In the genomic region with DNA sequence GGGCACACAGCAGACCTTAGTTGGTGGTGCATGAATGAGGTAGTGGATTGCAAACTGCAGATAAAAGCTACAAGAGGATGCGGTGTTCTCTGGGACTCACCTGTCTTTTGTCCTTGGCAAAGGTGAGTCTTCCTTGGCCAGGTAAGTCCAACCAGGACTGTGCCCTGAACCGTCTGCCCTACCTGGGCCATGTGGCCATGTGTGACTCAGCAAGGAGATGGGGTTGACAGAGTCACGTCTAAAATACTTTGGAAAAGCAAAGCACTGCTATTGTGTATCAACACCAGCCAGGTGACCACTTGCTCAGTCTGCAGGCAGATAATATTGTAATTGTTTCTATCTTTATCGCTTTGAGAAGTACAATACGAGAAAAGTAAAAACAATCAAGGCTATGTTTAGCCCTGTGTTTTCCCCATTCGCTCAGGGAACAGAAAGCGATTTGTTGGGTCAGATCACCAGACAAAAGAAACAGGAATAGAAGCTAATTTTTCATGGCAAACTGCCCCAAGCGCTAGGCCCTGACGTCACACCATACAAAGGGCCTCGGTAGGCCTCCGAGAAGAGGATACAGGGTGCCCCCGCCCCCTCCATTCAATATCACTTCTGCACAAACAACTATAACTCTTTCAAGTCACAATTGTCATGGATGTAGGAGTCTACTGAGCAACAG, we compare ENCODE assay signal across 12 cellular contexts. TPM values are rescaled to one million over a fixed set of nuclear protein-coding genes. Genes with fewer than 3 reads are reported as not detected.
DNase-seq lines count a peak whose midpoint lies in the region; ATAC-seq and TF ChIP-seq lines count a peak whose summit lies in the region.
"Had no signal": no experiment of that assay in that cellular context is flagged by ENCODE, and none has a peak within 500 bp of the region (broad histone marks: within the 10 kb centered on the region; RNA-seq: fewer than 3 reads in every experiment).

No MANE protein-coding gene starts in this region.

- TF ChIP-seq CTCF in esophagus muscularis mucosa (IDR thresholded peaks at IDR 0.05) (no peak), vagina (IDR thresholded peaks at IDR 0.05) (no peak)

- no peaks in the 10 kb centered on the region for H3K9me3 Mint-ChIP-seq in activated naive CD8-positive, alpha-beta T cell (ENCODE audit: low read depth)
- no peaks in the 10 kb centered on the region for H3K9me3 Mint-ChIP-seq in activated naive CD8-positive, alpha-beta T cell treated with anti-CD3 and anti-CD28 coated beads, Interleukin-2, amount 50 U/mL, for 24 hours
- no peaks in the 10 kb centered on the region for H3K9me3 Mint-ChIP-seq in natural killer cell treated with Interleukin-12 subunit alpha and Interleukin-12 subunit beta and Interleukin-15 and Interleukin-18, amount 100 ng/mL, for 72 hours
- H3K9me3 Mint-ChIP-seq: nephron had no signal

- TF ChIP-seq POLR2A in esophagus muscularis mucosa (IDR thresholded peaks at IDR 0.05; ENCODE audit: low read depth), result no peak
- TF ChIP-seq POLR2A in vagina (IDR thresholded peaks at IDR 0.05), result no peak

- H3K4me3 Mint-ChIP-seq in activated naive CD8-positive, alpha-beta T cell, result no peak overlapping the region
- H3K4me3 Mint-ChIP-seq in activated naive CD8-positive, alpha-beta T cell treated with anti-CD3 and anti-CD28 coated beads, Interleukin-2, amount 50 U/mL, for 24 hours, result no peak overlapping the region
- peak overlapping the region; percentile 39 for H3K4me3 Mint-ChIP-seq in natural killer cell treated with Interleukin-12 subunit alpha and Interleukin-12 subunit beta and Interleukin-15 and Interleukin-18, amount 100 ng/mL, for 72 hours
- H3K4me3 Mint-ChIP-seq: nephron had no signal

- WGBS in esophagus muscularis mucosa, result 65% methylated on average over 12 of the region's 12 CpGs

- H3K4me3 ChIP-seq in esophagus muscularis mucosa (no peak overlapping the region), vagina (no peak overlapping the region), MG63 (no peak overlapping the region)

- H3K27ac ChIP-seq in esophagus muscularis mucosa (replicated peaks in 1 of 4), result peak overlapping the region; percentile 44 to 61 (median 54)
- H3K27ac ChIP-seq in vagina, result peak overlapping the region; percentile 48

- ATAC-seq in activated naive CD8-positive, alpha-beta T cell treated with anti-CD3 and anti-CD28 coated beads, Interleukin-2, amount 50 U/mL, for 24 hours, result no peak
- no peak for ATAC-seq in natural killer cell treated with Interleukin-12 subunit alpha and Interleukin-12 subunit beta and Interleukin-15 and Interleukin-18, amount 100 ng/mL, for 72 hours
- ATAC-seq: Panc1 had no signal

- H3K27ac Mint-ChIP-seq in activated naive CD8-positive, alpha-beta T cell, result peak overlapping the region; percentile 13
- no peak overlapping the region for H3K27ac Mint-ChIP-seq in activated naive CD8-positive, alpha-beta T cell treated with anti-CD3 and anti-CD28 coated beads, Interleukin-2, amount 50 U/mL, for 24 hours
- H3K27ac Mint-ChIP-seq in natural killer cell treated with Interleukin-12 subunit alpha and Interleukin-12 subunit beta and Interleukin-15 and Interleukin-18, amount 100 ng/mL, for 72 hours, result peak overlapping the region; percentile 73 to 91

- H3K9me3 ChIP-seq in esophagus muscularis mucosa (no peaks in the 10 kb centered on the region), vagina (no peaks in the 10 kb centered on the region), MG63 (no peaks in the 10 kb centered on the region)

- intact Hi-C loops in esophagus muscularis mucosa (cut with DNase I), result no loop called here
- intact Hi-C loops in vagina (cut with DNase I), result no loop called here

- H3K27me3 ChIP-seq in esophagus muscularis mucosa (no peaks in the 10 kb centered on the region), vagina (no peaks in the 10 kb centered on the region), MG63 (no peaks in the 10 kb centered on the region)

- no peaks in the 10 kb centered on the region for H3K27me3 Mint-ChIP-seq in activated naive CD8-positive, alpha-beta T cell
- H3K27me3 Mint-ChIP-seq in activated naive CD8-positive, alpha-beta T cell treated with anti-CD3 and anti-CD28 coated beads, Interleukin-2, amount 50 U/mL, for 24 hours, result no peaks in the 10 kb centered on the region
- no peaks in the 10 kb centered on the region for H3K27me3 Mint-ChIP-seq in natural killer cell treated with Interleukin-12 subunit alpha and Interleukin-12 subunit beta and Interleukin-15 and Interleukin-18, amount 100 ng/mL, for 72 hours

- peaks cover 18% of the 10 kb centered on the region for H3K36me3 Mint-ChIP-seq in activated naive CD8-positive, alpha-beta T cell
- peaks cover 12% of the 10 kb centered on the region for H3K36me3 Mint-ChIP-seq in activated naive CD8-positive, alpha-beta T cell treated with anti-CD3 and anti-CD28 coated beads, Interleukin-2, amount 50 U/mL, for 24 hours (ENCODE audit: low read depth)
- peaks cover 6% of the 10 kb centered on the region for H3K36me3 Mint-ChIP-seq in natural killer cell treated with Interleukin-12 subunit alpha and Interleukin-12 subunit beta and Interleukin-15 and Interleukin-18, amount 100 ng/mL, for 72 hours

- peaks cover 2 to 16% (median 4%) of the 10 kb centered on the region in 4 donors for H3K36me3 ChIP-seq in esophagus muscularis mucosa
- peaks cover 0 to 3% of the 10 kb centered on the region in 2 donors for H3K36me3 ChIP-seq in vagina
- H3K36me3 ChIP-seq in MG63, result peaks cover 11% of the 10 kb centered on the region

- DNase-seq in activated naive CD8-positive, alpha-beta T cell treated with anti-CD3 and anti-CD28 coated beads, Interleukin-2, amount 50 U/mL, for 24 hours, result no peak
- no peak for DNase-seq in esophagus muscularis mucosa (ENCODE audit: extremely low spot score)
- no peak for DNase-seq in natural killer cell treated with Interleukin-12 subunit alpha and Interleukin-12 subunit beta and Interleukin-15 and Interleukin-18, amount 100 ng/mL, for 72 hours (ENCODE audit: low spot score)
- DNase-seq in vagina (ENCODE audit: extremely low spot score in 2 of 2), result no peak
- DNase-seq in MG63, result no peak
- DNase-seq in stimulated activated CD4-positive, alpha-beta T cell treated with anti-CD3 and anti-CD28 coated beads, Interleukin-4, amount 100 ng/mL, for 1 hour, result no peak
- DNase-seq in effector CD4-positive, alpha-beta T cell, result no peak
- DNase-seq: activated CD4-positive, alpha-beta T cell treated with anti-CD3 and anti-CD28 coated beads, Interleukin-2, amount 50 U/mL, for 1 hour; NCI-H1048 had no signal

- peaks cover 79% of the 10 kb centered on the region for H3K4me1 Mint-ChIP-seq in activated naive CD8-positive, alpha-beta T cell (ENCODE audit: low read depth)
- peaks cover 91% of the 10 kb centered on the region for H3K4me1 Mint-ChIP-seq in activated naive CD8-positive, alpha-beta T cell treated with anti-CD3 and anti-CD28 coated beads, Interleukin-2, amount 50 U/mL, for 24 hours
- H3K4me1 Mint-ChIP-seq in natural killer cell treated with Interleukin-12 subunit alpha and Interleukin-12 subunit beta and Interleukin-15 and Interleukin-18, amount 100 ng/mL, for 72 hours (ENCODE audit: low read depth in 2 of 2), result peaks cover 69 to 91% of the 10 kb centered on the region in 2 donors

- TF ChIP-seq EP300 in esophagus muscularis mucosa (IDR thresholded peaks at IDR 0.05), result no peak

- H3K4me1 ChIP-seq in esophagus muscularis mucosa (peaks cover 46 to 81% (median 53%) of the 10 kb centered on the region in 4 donors), vagina (peaks cover 61% of the 10 kb centered on the region)

RNA-seq across cellular contexts. Expression of a gene that starts 57.3 kb away (rescaled TPM):
- total RNA-seq in esophagus muscularis mucosa, result 10 to 100 TPM; 25.2 to 43.3 (median 34.7) TPM
- 10 to 100 TPM; 16.6 to 21.8 TPM for total RNA-seq in natural killer cell treated with Interleukin-12 subunit alpha and Interleukin-12 subunit beta and Interleukin-15 and Interleukin-18, amount 100 ng/mL, for 72 hours
- 35.1 TPM for total RNA-seq in vagina
- total RNA-seq in MG63 (2014; rRNA removed; shearing (Covaris generic); ENCODE audit: low replicate concordance), result 14.4 and 15.8 TPM in 2 replicates
